In genomic region chr4:74659576-74660411, GRCh38 we compare ENCODE assay signal across 7 cellular contexts.
DNase-seq lines count a peak whose midpoint lies in the region; ATAC-seq and TF ChIP-seq lines count a peak whose summit lies in the region.

No MANE protein-coding gene starts in this region.

- H3K27ac ChIP-seq in effector memory CD4-positive, alpha-beta T cell (ENCODE audit: insufficient read depth, low read length, poor library complexity, severe bottlenecking): no peak overlapping the region

- H3K36me3 ChIP-seq in effector memory CD4-positive, alpha-beta T cell (ENCODE audit: control insufficient read depth, insufficient read depth, low read length): no peaks in the 10 kb centered on the region

- no peak overlapping the region for H3K4me3 ChIP-seq in effector memory CD4-positive, alpha-beta T cell (ENCODE audit: insufficient read depth, low read depth, low read length, poor library complexity, severe bottlenecking)

- in situ Hi-C loops in GM13976 (cut with MboI; ENCODE audit: low sequenced_read_pairs, unreplicated experiment): loop anchor here (25.0 kb wide), 1 partner anchor 472 kb away; no protein-coding TSS in a partner anchor

- DNase-seq in HS-5 (ENCODE audit: low read depth) (peak; percentile 97), T1000 (lab: John Stamatoyannopoulos, UW) (peak; percentile 59), glomerular visceral epithelial cell (ENCODE audit: extremely low spot score) (peak; percentile 95), superior temporal gyrus (ENCODE audit: extremely low spot score) (peak; percentile 30), GM13976 (ENCODE audit: low spot score) (no peak)
- no peak for DNase-seq in effector memory CD4-positive, alpha-beta T cell

- no peak for TF ChIP-seq CTCF in GM13976 (IDR thresholded peaks at IDR 0.05; ENCODE audit: borderline replicate concordance, control extremely low read depth, extremely low read depth, insufficient read depth, missing control alignments)

- no peaks in the 10 kb centered on the region for H3K27me3 ChIP-seq in effector memory CD4-positive, alpha-beta T cell (replicated peaks; ENCODE audit: control insufficient read depth, insufficient read depth, low read length, poor library complexity, severe bottlenecking)

- H3K4me1 ChIP-seq in effector memory CD4-positive, alpha-beta T cell (ENCODE audit: control insufficient read depth, insufficient read depth, low read length, poor library complexity, severe bottlenecking): no peaks in the 10 kb centered on the region

- no peak for ATAC-seq in HG02588 (IDR thresholded peaks at IDR 0.05; ENCODE audit: unreplicated experiment)

- no peaks in the 10 kb centered on the region for H3K9me3 ChIP-seq in effector memory CD4-positive, alpha-beta T cell (ENCODE audit: control insufficient read depth, low read length)

Comparison
In these comparisons a context has a peak if more than half of its experiments do, and no peak if none do; other contexts are left out.
1. DNase-seq: peak in HS-5 (single experiment), T1000 (single experiment), glomerular visceral epithelial cell (single experiment) and superior temporal gyrus (single experiment); none in effector memory CD4-positive, alpha-beta T cell (0 of 3) and GM13976 (single experiment).